10 cellular contexts compared by ENCODE assay signal in the genomic region with DNA sequence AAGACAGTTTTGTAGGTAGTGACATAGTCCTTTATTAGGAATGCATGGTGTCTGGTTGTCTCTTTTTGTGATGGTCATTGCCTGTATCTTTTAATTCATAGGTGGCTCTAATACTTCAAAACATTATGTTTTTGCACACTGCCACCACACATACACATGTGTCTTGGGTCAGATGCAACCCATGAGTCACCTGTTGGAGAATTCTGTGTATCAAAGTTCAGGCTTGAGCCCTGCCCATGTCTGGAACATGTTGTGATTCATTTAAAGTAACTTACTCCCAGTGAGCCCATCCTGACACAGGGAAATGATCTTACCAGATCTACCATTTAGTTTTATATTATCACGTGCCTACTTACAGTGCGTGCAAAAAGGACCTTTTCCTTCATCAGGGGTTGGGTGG.
DNase-seq lines count a peak whose midpoint lies in the region; ATAC-seq and TF ChIP-seq lines count a peak whose summit lies in the region.
"Had no signal": no experiment of that assay in that cellular context is flagged by ENCODE, and none has a peak within 500 bp of the region (broad histone marks: within the 10 kb centered on the region; RNA-seq: fewer than 3 reads in every experiment).

No MANE protein-coding gene starts in this region.

- ATAC-seq in HG03097 (IDR thresholded peaks at IDR 0.05; ENCODE audit: low FRiP score, unreplicated experiment) = no peak
- ATAC-seq: stimulated activated memory B cell treated with anti-CD40 and anti-IgM and Interleukin-4, amounts not matched to agents 10 μg/mL and 1 μg/mL and 100 μg/mL, for 72 hours had no signal

- peak overlapping the region; percentile 86 for H3K27ac ChIP-seq in smooth muscle cell (ENCODE audit: low read depth)
- no peak overlapping the region for H3K27ac ChIP-seq in prostate gland
- no peak overlapping the region for H3K27ac ChIP-seq in ovary

- peaks cover 8% of the 10 kb centered on the region for H3K4me1 ChIP-seq in smooth muscle cell (ENCODE audit: low read depth)
- H3K4me1 ChIP-seq in prostate gland (replicated peaks) = no peaks in the 10 kb centered on the region
- peaks cover 1% of the 10 kb centered on the region for H3K4me1 ChIP-seq in ovary (ENCODE audit: insufficient read depth)

- no peaks in the 10 kb centered on the region for H3K27me3 ChIP-seq in smooth muscle cell (ENCODE audit: low read depth)
- no peaks in the 10 kb centered on the region for H3K27me3 ChIP-seq in prostate gland (replicated peaks; ENCODE audit: insufficient read depth)
- H3K27me3 ChIP-seq in ovary = no peaks in the 10 kb centered on the region

- peaks cover 48% of the 10 kb centered on the region for H3K79me2 ChIP-seq in smooth muscle cell (ENCODE audit: low read depth)

- no peak for TF ChIP-seq EP300 in ovary (IDR thresholded peaks at IDR 0.05)

- H3K4me3 ChIP-seq in HFF-Myc (replicated peaks; ENCODE audit: low read depth, low read length) (no peak overlapping the region), smooth muscle cell (no peak overlapping the region), prostate gland (no peak overlapping the region), ovary (no peak overlapping the region)

- peak overlapping the region; percentile 15 for H3K9ac ChIP-seq in smooth muscle cell (ENCODE audit: low read depth)

- H3K36me3 ChIP-seq in smooth muscle cell (ENCODE audit: low read depth) = peaks cover 18% of the 10 kb centered on the region
- H3K36me3 ChIP-seq in prostate gland = peaks cover 0 to 5% of the 10 kb centered on the region in 2 donors
- no peaks in the 10 kb centered on the region for H3K36me3 ChIP-seq in ovary

- TF ChIP-seq CTCF in HFF-Myc (IDR thresholded peaks at IDR 0.05; ENCODE audit: low read depth, low read length, missing control alignments) = no peak
- TF ChIP-seq CTCF in smooth muscle cell (IDR thresholded peaks at IDR 0.05; ENCODE audit: borderline replicate concordance, insufficient read depth, poor library complexity, severe bottlenecking) = no peak
- TF ChIP-seq CTCF in prostate gland (IDR thresholded peaks at IDR 0.05) = no peak
- no peak for TF ChIP-seq CTCF in ovary (IDR thresholded peaks at IDR 0.05)

- no peaks in the 10 kb centered on the region for H3K9me3 ChIP-seq in smooth muscle cell (replicated peaks; ENCODE audit: low read depth)
- no peaks in the 10 kb centered on the region for H3K9me3 ChIP-seq in prostate gland
- H3K9me3 ChIP-seq in ovary = no peaks in the 10 kb centered on the region

- peaks cover 93% of the 10 kb centered on the region for H4K20me1 ChIP-seq in smooth muscle cell (ENCODE audit: low read depth)

- H3K4me2 ChIP-seq in smooth muscle cell = peak overlapping the region; percentile 58

- 88% methylated on average over 2 of the region's 2 CpGs for WGBS in smooth muscle cell (ENCODE audit: low lambda C conversion rate)
- WGBS in prostate gland = 97% methylated on average over 2 of the region's 2 CpGs
- 93 to 96% (median 96%) methylated on average over 2 of the region's 2 CpGs for WGBS in ovary, 3 donors

- H2AFZ ChIP-seq in smooth muscle cell (ENCODE audit: low read depth) = no peak overlapping the region

- DNase-seq in HFF-Myc (ENCODE audit: extremely low read depth, low read depth) (peak; percentile 51), amniotic epithelial cell (ENCODE audit: low read depth) (peak; percentile 88), glomerular visceral epithelial cell (ENCODE audit: extremely low spot score) (peak; percentile 53), smooth muscle cell (lab: John Stamatoyannopoulos, UW; ENCODE audit: unreplicated experiment) (no peak), prostate gland (ENCODE audit: low spot score) (no peak), ovary (no peak)
- DNase-seq: COR-L47, KG1 had no signal

- H3F3A ChIP-seq in smooth muscle cell (ENCODE audit: low read depth) = peaks cover 56% of the 10 kb centered on the region

- intact Hi-C loops in prostate gland (cut with DNase I) = no loop called here
- intact Hi-C loops in ovary (cut with DNase I) = no loop called here

- TF ChIP-seq POLR2A in prostate gland (IDR thresholded peaks at IDR 0.05) (no peak), ovary (IDR thresholded peaks at IDR 0.05) (no peak)

Comparison
In these comparisons a context has a peak if more than half of its experiments do, and no peak if none do; other contexts are left out.
1. DNase-seq: peak in HFF-Myc (single experiment), amniotic epithelial cell (single experiment) and glomerular visceral epithelial cell (single experiment); none in smooth muscle cell (single experiment), prostate gland (single experiment) and ovary (0 of 5).